ENCODE assay signal across 27 cellular contexts in the genomic region with DNA sequence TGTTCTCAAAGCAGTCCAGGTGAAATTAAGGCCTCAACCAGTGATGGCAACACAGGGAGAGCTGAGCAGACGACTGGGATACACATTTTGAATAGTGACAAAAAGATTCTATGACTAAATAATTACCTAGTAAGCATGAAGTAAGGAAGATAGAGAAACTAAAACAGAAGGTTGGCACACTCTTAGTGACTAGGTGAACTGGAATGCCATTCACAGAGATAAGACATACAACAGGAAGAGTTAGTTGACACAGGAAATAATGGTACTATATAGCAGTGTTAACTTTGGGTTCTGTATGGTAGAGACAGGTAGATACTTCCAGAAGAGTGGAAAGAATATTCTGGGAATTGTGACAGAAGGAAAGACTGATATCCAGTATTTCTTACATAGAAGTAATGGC.
"Had no signal": no experiment of that assay in that cellular context is flagged by ENCODE, and none has a peak within 500 bp of the region (broad histone marks: within the 10 kb centered on the region; RNA-seq: fewer than 3 reads in every experiment).

No MANE protein-coding gene starts in this region.

- H2AFZ ChIP-seq: hepatocyte had no signal

- H3K4me3 ChIP-seq: ascending aorta, coronary artery, hepatocyte, ovary, prostate gland, spleen, thoracic aorta, upper lobe of right lung had no signal

- H3K4me1 ChIP-seq: ascending aorta, prostate gland, spleen, upper lobe of right lung had no signal

- H3K9me3 ChIP-seq: neutrophil, ovary, prostate gland, upper lobe of right lung had no signal

- H3K4me2 ChIP-seq: hepatocyte had no signal

- H3K4me1 Mint-ChIP-seq: activated CD4-positive, alpha-beta T cell treated with anti-CD3 and anti-CD28 coated beads, Interleukin-2, amount 10 ng/mL, durations not matched to agents 7 days and 5 days; immature natural killer cell; nephron had no signal

- H3K27ac Mint-ChIP-seq: activated CD4-positive, alpha-beta T cell treated with anti-CD3 and anti-CD28 coated beads, Interleukin-2, amount 10 ng/mL, durations not matched to agents 7 days and 5 days; activated CD8-positive, alpha-beta T cell treated with anti-CD3 and anti-CD28 coated beads for 36 hours; activated naive CD4-positive, alpha-beta T cell treated with anti-CD3 and anti-CD28 coated beads, Interleukin-2, amount 50 U/mL, for 72 hours; endodermal cell; immature natural killer cell; nephron had no signal

- H3K27me3 Mint-ChIP-seq: activated CD4-positive, alpha-beta T cell treated with anti-CD3 and anti-CD28 coated beads, Interleukin-2, amount 10 ng/mL, durations not matched to agents 7 days and 5 days; activated CD8-positive, alpha-beta T cell treated with anti-CD3 and anti-CD28 coated beads for 36 hours had no signal

- H3K4me3 Mint-ChIP-seq: activated CD4-positive, alpha-beta T cell treated with anti-CD3 and anti-CD28 coated beads, Interleukin-2, amount 10 ng/mL, durations not matched to agents 7 days and 5 days; activated CD8-positive, alpha-beta T cell treated with anti-CD3 and anti-CD28 coated beads for 36 hours; endodermal cell; immature natural killer cell; nephron had no signal

- H3K79me2 ChIP-seq: hepatocyte had no signal

- H3K27ac ChIP-seq: ascending aorta, coronary artery, hepatocyte, neutrophil, ovary, prostate gland, spleen, thoracic aorta, upper lobe of right lung, WERI-Rb-1 had no signal

- H3K36me3 ChIP-seq: ascending aorta, neutrophil, ovary, prostate gland, spleen, thoracic aorta, upper lobe of right lung, WERI-Rb-1 had no signal

- DNase-seq: activated CD4-positive, alpha-beta T cell treated with anti-CD3 and anti-CD28 coated beads, Interleukin-2, amount 10 ng/mL, durations not matched to agents 7 days and 5 days; activated CD4-positive, CD25-positive, alpha-beta regulatory T cell treated with anti-CD3 and anti-CD28 coated beads, Interleukin-2, amount 50 U/mL, for 72 hours; activated CD8-positive, alpha-beta T cell treated with anti-CD3 and anti-CD28 coated beads for 36 hours; activated gamma-delta T cell treated with Interleukin-2 at 50 U/mL for 16 hours; activated T-cell treated with anti-CD3 and anti-CD28 coated beads, Interleukin-2, amount 50 U/mL, for 1 hour; endodermal cell; erythroblast; foreskin melanocyte; glutamatergic neuron; immature natural killer cell; left colon; mesenchymal stem cell; ovary; spleen; stimulated activated CD4-positive, alpha-beta T cell treated with anti-CD3 and anti-CD28 coated beads, Interleukin-4, amount 100 ng/mL, for 1 hour; stimulated activated naive CD4-positive, alpha-beta T cell; T-helper 2 cell; upper lobe of right lung; WERI-Rb-1 had no signal

- H3K27me3 ChIP-seq: ascending aorta, hepatocyte, neutrophil, ovary, spleen, upper lobe of right lung had no signal

- ATAC-seq: activated CD8-positive, alpha-beta T cell treated with anti-CD3 and anti-CD28 coated beads for 36 hours; activated naive CD4-positive, alpha-beta T cell treated with anti-CD3 and anti-CD28 coated beads, Interleukin-2, amount 50 U/mL, for 72 hours; left colon; upper lobe of right lung had no signal
